26 cellular contexts compared by ENCODE assay signal in genomic region chr16:31277659-31278260, GRCh38.
"Had no signal": no experiment of that assay in that cellular context is flagged by ENCODE, and none has a peak within 500 bp of the region (broad histone marks: within the 10 kb centered on the region; RNA-seq: fewer than 3 reads in every experiment).

No MANE protein-coding gene starts in this region.

- H3K4me3 ChIP-seq: adrenal gland, body of pancreas, coronary artery, dorsolateral prefrontal cortex had no signal

- H3K27ac ChIP-seq: adrenal gland, body of pancreas, coronary artery, dorsolateral prefrontal cortex, WERI-Rb-1 had no signal

- H3K4me1 ChIP-seq: adrenal gland, body of pancreas had no signal

- H3K9me3 ChIP-seq: adrenal gland, body of pancreas had no signal

- ATAC-seq: activated CD4-positive, alpha-beta T cell treated with anti-CD3 and anti-CD28 coated beads for 36 hours; activated naive CD8-positive, alpha-beta T cell treated with anti-CD3 and anti-CD28 coated beads, Interleukin-2, amount 50 U/mL, for 24 hours; body of pancreas; esophagus mucosa; T-cell had no signal

- H3K36me3 ChIP-seq: adrenal gland, WERI-Rb-1 had no signal

- DNase-seq: activated CD4-positive, alpha-beta memory T cell treated with anti-CD3 and anti-CD28 coated beads, Interleukin-2, amount 10 ng/mL, durations not matched to agents 7 days and 5 days; activated CD4-positive, alpha-beta T cell treated with anti-CD3 and anti-CD28 coated beads for 36 hours; activated CD4-positive, alpha-beta T cell treated with anti-CD3 and anti-CD28 coated beads, Interleukin-2, amount 10 ng/mL, durations not matched to agents 24 days and 14 days; activated CD4-positive, CD25-positive, alpha-beta regulatory T cell; activated CD4-positive, CD25-positive, alpha-beta regulatory T cell treated with anti-CD3 and anti-CD28 coated beads, Interleukin-2, amount 50 U/mL, for 72 hours; activated effector memory CD4-positive, alpha-beta T cell treated with anti-CD3 and anti-CD28 coated beads, Interleukin-2, amount 50 U/mL, for 16 hours; activated naive CD4-positive, alpha-beta T cell treated with anti-CD3 and anti-CD28 coated beads for 36 hours; activated naive CD8-positive, alpha-beta T cell treated with anti-CD3 and anti-CD28 coated beads for 36 hours; activated naive CD8-positive, alpha-beta T cell treated with anti-CD3 and anti-CD28 coated beads, Interleukin-2, amount 50 U/mL, for 24 hours; activated T-cell treated with anti-CD3 and anti-CD28 coated beads, Interleukin-2, amount 50 U/mL, for 1 hour; activated T-cell treated with anti-CD3 and anti-CD28 coated beads, Interleukin-2, amount 50 U/mL, for 48 hours; adrenal gland; amygdala; body of pancreas; central memory CD4-positive, alpha-beta T cell; dorsolateral prefrontal cortex; effector memory CD4-positive, alpha-beta T cell; endodermal cell; foreskin fibroblast; SW 1271; T-cell; T1000; WERI-Rb-1 had no signal

- FAIRE-seq: frontal cortex had no signal

- H3K27me3 ChIP-seq: adrenal gland, body of pancreas had no signal
